Comparison of ENCODE assay signal across 19 cellular contexts in the genomic region with DNA sequence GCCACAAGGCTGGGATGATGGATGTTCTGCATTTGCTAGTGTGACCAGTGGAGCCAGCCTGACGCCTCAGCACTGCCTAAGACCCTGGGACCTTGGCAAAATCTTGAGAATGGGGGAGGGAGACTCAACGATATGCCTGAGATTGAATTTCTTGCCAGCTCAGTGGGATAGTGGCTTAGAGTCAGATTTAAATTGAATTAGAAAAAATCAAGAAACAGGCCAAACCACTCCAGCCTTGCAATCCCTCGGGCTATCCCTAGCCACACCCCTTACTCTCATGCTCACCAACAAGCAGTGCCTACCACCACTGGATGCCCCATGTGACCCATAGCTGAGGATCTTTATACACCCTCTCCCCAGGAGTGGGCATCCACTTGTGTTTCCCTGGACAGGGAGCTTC.
"Had no signal": no experiment of that assay in that cellular context is flagged by ENCODE, and none has a peak within 500 bp of the region (broad histone marks: within the 10 kb centered on the region; RNA-seq: fewer than 3 reads in every experiment).

No MANE protein-coding gene starts in this region.

- DNase-seq: activated CD4-positive, alpha-beta T cell treated with anti-CD3 and anti-CD28 coated beads, Interleukin-2, amount 10 ng/mL, durations not matched to agents 7 days and 5 days; activated CD8-positive, alpha-beta T cell treated with anti-CD3 and anti-CD28 coated beads, Interleukin-2, amount 10 ng/mL, durations not matched to agents 7 days and 5 days; activated naive CD4-positive, alpha-beta T cell treated with anti-CD3 and anti-CD28 coated beads for 36 hours; activated T-cell treated with anti-CD3 and anti-CD28 coated beads, Interleukin-2, amount 50 U/mL, for 24 hours; aorta; cerebellar nuclear complex; cortex of kidney; effector CD8-positive, alpha-beta T cell; foreskin melanocyte; glutamatergic neuron; hippocampal formation; islet precursor cell; left colon; lower lobe of right lung; nucleus accumbens; spleen; stimulated activated naive B cell treated with anti-CD40 and anti-IgM and Interleukin-4, amounts not matched to agents 10 μg/mL and 1 μg/mL and 100 μg/mL, for 72 hours had no signal

- H3K4me3 Mint-ChIP-seq: activated CD4-positive, alpha-beta T cell treated with anti-CD3 and anti-CD28 coated beads, Interleukin-2, amount 10 ng/mL, durations not matched to agents 7 days and 5 days; activated CD8-positive, alpha-beta T cell treated with anti-CD3 and anti-CD28 coated beads, Interleukin-2, amount 10 ng/mL, durations not matched to agents 7 days and 5 days; activated naive CD4-positive, alpha-beta T cell treated with anti-CD3 and anti-CD28 coated beads for 36 hours; activated T-cell treated with anti-CD3 and anti-CD28 coated beads, Interleukin-2, amount 50 U/mL, for 24 hours; natural killer cell treated with Interleukin-12 subunit alpha and Interleukin-12 subunit beta and Interleukin-15 and Interleukin-18, amount 100 ng/mL, for 72 hours; stimulated activated naive B cell treated with anti-CD40 and anti-IgM and Interleukin-4, amounts not matched to agents 10 μg/mL and 1 μg/mL and 100 μg/mL, for 72 hours; T-helper 1 cell treated with Interleukin-12 subunit alpha and Interleukin-12 subunit beta and Interleukin-4 antibody, amounts not matched to agents 30 μg/mL and 1 μg/mL, for 36 hours had no signal

- H3K36me3 Mint-ChIP-seq: natural killer cell treated with Interleukin-12 subunit alpha and Interleukin-12 subunit beta and Interleukin-15 and Interleukin-18, amount 100 ng/mL, for 72 hours had no signal

- H3K9me3 Mint-ChIP-seq: natural killer cell treated with Interleukin-12 subunit alpha and Interleukin-12 subunit beta and Interleukin-15 and Interleukin-18, amount 100 ng/mL, for 72 hours had no signal

- H3K27ac Mint-ChIP-seq: activated CD4-positive, alpha-beta T cell treated with anti-CD3 and anti-CD28 coated beads, Interleukin-2, amount 10 ng/mL, durations not matched to agents 7 days and 5 days; activated CD8-positive, alpha-beta T cell treated with anti-CD3 and anti-CD28 coated beads, Interleukin-2, amount 10 ng/mL, durations not matched to agents 7 days and 5 days; activated naive CD4-positive, alpha-beta T cell treated with anti-CD3 and anti-CD28 coated beads for 36 hours; activated T-cell treated with anti-CD3 and anti-CD28 coated beads, Interleukin-2, amount 50 U/mL, for 24 hours; natural killer cell treated with Interleukin-12 subunit alpha and Interleukin-12 subunit beta and Interleukin-15 and Interleukin-18, amount 100 ng/mL, for 72 hours; stimulated activated naive B cell treated with anti-CD40 and anti-IgM and Interleukin-4, amounts not matched to agents 10 μg/mL and 1 μg/mL and 100 μg/mL, for 72 hours; T-helper 1 cell treated with Interleukin-12 subunit alpha and Interleukin-12 subunit beta and Interleukin-4 antibody, amounts not matched to agents 30 μg/mL and 1 μg/mL, for 36 hours had no signal
